In genomic region chr6:132190815-132191175, GRCh38 we compare ENCODE assay signal across 11 cellular contexts.
DNase-seq lines count a peak whose midpoint lies in the region; ATAC-seq and TF ChIP-seq lines count a peak whose summit lies in the region.
"Had no signal": no experiment of that assay in that cellular context is flagged by ENCODE, and none has a peak within 500 bp of the region (broad histone marks: within the 10 kb centered on the region; RNA-seq: fewer than 3 reads in every experiment).

No MANE protein-coding gene starts in this region.

- no peaks in the 10 kb centered on the region for H3K27me3 ChIP-seq in osteoblast (ENCODE audit: insufficient read depth, low read length)
- no peaks in the 10 kb centered on the region for H3K27me3 ChIP-seq in MG63
- H3K27me3 ChIP-seq: foreskin keratinocyte, right lobe of liver had no signal

- H3K36me3 ChIP-seq in osteoblast (ENCODE audit: insufficient read depth, low read length), result no peaks in the 10 kb centered on the region
- H3K36me3 ChIP-seq in MG63, result no peaks in the 10 kb centered on the region
- H3K36me3 ChIP-seq: right lobe of liver had no signal

- H3K4me1 ChIP-seq in osteoblast (ENCODE audit: insufficient read depth, low read length), result peaks cover 37% of the 10 kb centered on the region
- H3K4me1 ChIP-seq: right lobe of liver had no signal

- H3K9me3 ChIP-seq in osteoblast (ENCODE audit: low read depth, low read length) (no peaks in the 10 kb centered on the region), MG63 (no peaks in the 10 kb centered on the region)
- H3K9me3 ChIP-seq: right lobe of liver had no signal

- in situ Hi-C loops in GM13977 (cut with MboI; ENCODE audit: low pct_unique_long_range_greater_than_20kb, low sequenced_read_pairs, unreplicated experiment), result no loop called here

- no peaks in the 10 kb centered on the region for H3K79me2 ChIP-seq in osteoblast (ENCODE audit: insufficient read depth, low read length)

- no peak overlapping the region for H2AFZ ChIP-seq in osteoblast (ENCODE audit: low read length)

- peak; percentile 77 for DNase-seq in GM04503 (ENCODE audit: low read depth)
- DNase-seq in coronary artery (ENCODE audit: low spot score), result no peak
- DNase-seq in osteoblast (ENCODE audit: insufficient read length, low spot score, missing footprints), result peak; percentile 44
- no peak for DNase-seq in SHP77 treated with DMSO at 0.1 percent for 48 hours (lab: John Stamatoyannopoulos, UW)
- no peak for DNase-seq in GM13977 (ENCODE audit: low spot score)
- DNase-seq in activated gamma-delta T cell treated with Interleukin-2 at 50 U/mL for 16 hours, result no peak
- no peak for DNase-seq in MG63
- DNase-seq: foreskin keratinocyte, Karpas-422, right lobe of liver had no signal

- H4K20me1 ChIP-seq in osteoblast (ENCODE audit: insufficient read depth, low read length), result no peaks in the 10 kb centered on the region

- peak overlapping the region; percentile 5 for H3K4me2 ChIP-seq in osteoblast (ENCODE audit: insufficient read depth, low read length)

- no peak overlapping the region for H3K4me3 ChIP-seq in coronary artery
- no peak overlapping the region for H3K4me3 ChIP-seq in osteoblast (ENCODE audit: insufficient read depth, low read length)
- no peak overlapping the region for H3K4me3 ChIP-seq in MG63
- H3K4me3 ChIP-seq: right lobe of liver had no signal

- peak; percentile 20 for ATAC-seq in HG03520 (IDR thresholded peaks at IDR 0.05; ENCODE audit: unreplicated experiment)
- ATAC-seq: foreskin keratinocyte, right lobe of liver had no signal

- TF ChIP-seq CTCF in coronary artery (IDR thresholded peaks at IDR 0.05), result no peak
- TF ChIP-seq CTCF in osteoblast (IDR thresholded peaks at IDR 0.05; ENCODE audit: extremely low read depth, low read depth, low read length), result no peak
- no peak for TF ChIP-seq CTCF in GM13977 (IDR thresholded peaks at IDR 0.05; ENCODE audit: extremely low read depth, insufficient read depth, missing control alignments)

- peak overlapping the region; percentile 50 to 63 for H3K27ac ChIP-seq in coronary artery
- H3K27ac ChIP-seq in osteoblast (ENCODE audit: low read depth, low read length), result peak overlapping the region; percentile 82
- H3K27ac ChIP-seq: foreskin keratinocyte, right lobe of liver had no signal

Comparison
In these comparisons a context has a peak if more than half of its experiments do, and no peak if none do; other contexts are left out.
1. DNase-seq: peak in GM04503 (single experiment) and osteoblast (single experiment); none in coronary artery (single experiment), SHP77 treated with DMSO at 0.1 percent for 48 hours (single experiment), GM13977 (single experiment), activated gamma-delta T cell treated with Interleukin-2 at 50 U/mL for 16 hours (single experiment) and MG63 (single experiment).